In genomic region chr1:24874056-24874455, GRCh38 we compare ENCODE assay signal across 23 cellular contexts. TPM values are rescaled to one million over a fixed set of nuclear protein-coding genes. Genes with fewer than 3 reads are reported as not detected.
A peak's percentile ranks its signal among the peaks of the same experiment; 100 is the strongest.
DNase-seq lines count a peak whose midpoint lies in the region; ATAC-seq and TF ChIP-seq lines count a peak whose summit lies in the region.
"Had no signal": no experiment of that assay in that cellular context is flagged by ENCODE, and none has a peak within 500 bp of the region (broad histone marks: within the 10 kb centered on the region; RNA-seq: fewer than 3 reads in every experiment).

No MANE protein-coding gene starts in this region.

- no peak overlapping the region for H3K4me3 ChIP-seq in RWPE2 (ENCODE audit: severe bottlenecking)
- no peak overlapping the region for H3K4me3 ChIP-seq in colonic mucosa
- no peak overlapping the region for H3K4me3 ChIP-seq in lower lobe of right lung
- H3K4me3 ChIP-seq in neuronal stem cell (ENCODE audit: low read length in 2 of 2): no peak overlapping the region
- H3K4me3 ChIP-seq: A549; BLaER1 treated with 17β-estradiol and CSF1 and Interleukin-3, amounts not matched to agents 10 nM and 100 nM; GM12878; GM23338 had no signal

- H3K27ac ChIP-seq in RWPE2 (ENCODE audit: poor library complexity, severe bottlenecking): no peak overlapping the region
- H3K27ac ChIP-seq in colonic mucosa: no peak overlapping the region
- H3K27ac ChIP-seq in lower lobe of right lung: no peak overlapping the region
- H3K27ac ChIP-seq in neuronal stem cell (replicated peaks; ENCODE audit: low read length): no peak overlapping the region
- H3K27ac ChIP-seq: A549; BLaER1 treated with 17β-estradiol and CSF1 and Interleukin-3, amounts not matched to agents 10 nM and 100 nM had no signal

- H3K14ac ChIP-seq in neuronal stem cell (ENCODE audit: low read length): no peak overlapping the region

- H3K9ac ChIP-seq in colonic mucosa (ENCODE audit: low read depth in 2 of 2, low read length in 2 of 2): no peak overlapping the region
- H3K9ac ChIP-seq in neuronal stem cell (ENCODE audit: low read depth, low read length, poor library complexity): no peak overlapping the region
- H3K9ac ChIP-seq: BLaER1 treated with 17β-estradiol and CSF1 and Interleukin-3, amounts not matched to agents 10 nM and 100 nM had no signal

- no peak overlapping the region for H4K8ac ChIP-seq in neuronal stem cell (ENCODE audit: low read depth, low read length)

- no peak overlapping the region for H2BK120ac ChIP-seq in neuronal stem cell (ENCODE audit: low read depth, low read length)

- no peak overlapping the region for H2BK15ac ChIP-seq in neuronal stem cell (ENCODE audit: low read length)

- H3K27me3 ChIP-seq in RWPE2 (ENCODE audit: insufficient read depth, poor library complexity, severe bottlenecking) (no peaks in the 10 kb centered on the region), colonic mucosa (no peaks in the 10 kb centered on the region), lower lobe of right lung (ENCODE audit: low read depth) (peaks cover 9% of the 10 kb centered on the region), neuronal stem cell (ENCODE audit: control insufficient read depth in 3 of 3, insufficient read depth in 3 of 3, low read depth in 1 of 3, low read length in 3 of 3) (peaks cover 0 to 13% (median 0%) of the 10 kb centered on the region in 3 experiments)
- H3K27me3 ChIP-seq: BE2C had no signal

- no peak overlapping the region for H3K4ac ChIP-seq in neuronal stem cell (ENCODE audit: low read length)

- no CpG with 5 or more reads among the region's 7 CpGs for WGBS in neuronal stem cell (ENCODE audit: extremely low coverage in 2 of 2, insufficient read length in 2 of 2, insufficient replicate concordance in 1 of 2), 2 donors

- no peak overlapping the region for H3K4me2 ChIP-seq in neuronal stem cell (ENCODE audit: insufficient read depth, low read length, poor library complexity, severe bottlenecking)
- H3K4me2 ChIP-seq: A549; BLaER1 treated with 17β-estradiol and CSF1 and Interleukin-3, amounts not matched to agents 10 nM and 100 nM; GM23338 had no signal

- no peaks in the 10 kb centered on the region for H3K79me1 ChIP-seq in neuronal stem cell (ENCODE audit: low read depth, low read length)

- no peak overlapping the region for H2AK5ac ChIP-seq in neuronal stem cell (ENCODE audit: low read depth, low read length)

- H4K91ac ChIP-seq in neuronal stem cell (ENCODE audit: low read depth, low read length, poor library complexity): no peak overlapping the region

- H3K4me1 ChIP-seq in RWPE2 (ENCODE audit: insufficient read depth, poor library complexity, severe bottlenecking) (no peaks in the 10 kb centered on the region), colonic mucosa (no peaks in the 10 kb centered on the region), lower lobe of right lung (peaks cover 13% of the 10 kb centered on the region), neuronal stem cell (ENCODE audit: control insufficient read depth in 2 of 2, insufficient read depth in 1 of 2, low read depth in 1 of 2, low read length in 2 of 2) (peaks cover 0 to 6% of the 10 kb centered on the region in 2 donors)
- H3K4me1 ChIP-seq: A549, BE2C had no signal

- ATAC-seq in RWPE2 (ENCODE audit: low read depth): no peak
- ATAC-seq in lower lobe of right lung: peak; percentile 71 to 87
- no peak for ATAC-seq in HG02840 (IDR thresholded peaks at IDR 0.05; ENCODE audit: low FRiP score, unreplicated experiment)
- ATAC-seq: A549, GM12878, HCT116 had no signal

- H3K36me3 ChIP-seq in RWPE2 (ENCODE audit: low read depth) (no peaks in the 10 kb centered on the region), colonic mucosa (no peaks in the 10 kb centered on the region), lower lobe of right lung (no peaks in the 10 kb centered on the region), neuronal stem cell (replicated peaks in 1 of 2; ENCODE audit: control insufficient read depth in 2 of 2, insufficient read depth in 2 of 2, low read length in 2 of 2) (no peaks in the 10 kb centered on the region)
- H3K36me3 ChIP-seq: BE2C; BLaER1 treated with 17β-estradiol and CSF1 and Interleukin-3, amounts not matched to agents 10 nM and 100 nM had no signal

- no peak overlapping the region for H2AFZ ChIP-seq in neuronal stem cell (ENCODE audit: low read length)

- TF ChIP-seq CTCF in RWPE2 (IDR thresholded peaks at IDR 0.05; ENCODE audit: poor library complexity, severe bottlenecking) (no peak), colonic mucosa (IDR thresholded peaks at IDR 0.05) (no peak), lower lobe of right lung (IDR thresholded peaks at IDR 0.05) (no peak)

- H3K23ac ChIP-seq in neuronal stem cell (ENCODE audit: low read depth, low read length, poor library complexity): no peak overlapping the region

- H3K9me3 ChIP-seq in RWPE2 (ENCODE audit: severe bottlenecking): no peaks in the 10 kb centered on the region
- H3K9me3 ChIP-seq in colonic mucosa: no peaks in the 10 kb centered on the region
- no peaks in the 10 kb centered on the region for H3K9me3 ChIP-seq in lower lobe of right lung
- no peaks in the 10 kb centered on the region for H3K9me3 ChIP-seq in neuronal stem cell (replicated peaks in 1 of 2; ENCODE audit: control insufficient read depth in 2 of 2, insufficient read depth in 1 of 2, low read depth in 1 of 2, low read length in 2 of 2)
- H3K9me3 ChIP-seq: A549; BE2C; BLaER1 treated with 17β-estradiol and CSF1 and Interleukin-3, amounts not matched to agents 10 nM and 100 nM had no signal

- H2BK12ac ChIP-seq in neuronal stem cell (ENCODE audit: low read length): no peak overlapping the region

- H3K18ac ChIP-seq in neuronal stem cell (ENCODE audit: low read length): no peak overlapping the region

- intact Hi-C loops in colonic mucosa (cut with DNase I): no loop called here
- intact Hi-C loops in lower lobe of right lung (cut with DNase I): no loop called here

- H2BK5ac ChIP-seq in neuronal stem cell (ENCODE audit: low read length): no peak overlapping the region

- DNase-seq in RWPE2 (ENCODE audit: low spot score): peak; percentile 2
- DNase-seq in colonic mucosa: peak; percentile 5
- DNase-seq in lower lobe of right lung: peak; percentile 46
- DNase-seq in stimulated activated CD8-positive, alpha-beta memory T cell treated with anti-CD3 and anti-CD28 coated beads, Interleukin-4, amount 100 ng/mL, for 48 hours: peak; percentile 12
- no peak for DNase-seq in neuronal stem cell (ENCODE audit: low spot score)
- no peak for DNase-seq in NCI-H2196 treated with DMSO at 0.1 percent for 48 hours (lab: John Stamatoyannopoulos, UW; ENCODE audit: unreplicated experiment)
- DNase-seq: 8988T; ACHN; AML-193; BE2C; CD4-positive, alpha-beta T cell; CD8-positive, alpha-beta memory T cell; DMS 273 treated with DMSO at 0.1 percent for 48 hours; DMS79; EL; GDM1; H9 had no signal

RNA-seq across cellular contexts. Expression of gene RUNX3, which starts 56.0 kb away (rescaled TPM):
- 1 to 10 TPM; 1.6 to 3.2 TPM for total RNA-seq in colonic mucosa
- 13.1 TPM for total RNA-seq in lower lobe of right lung
- 0.15 TPM for polyA plus RNA-seq in neuronal stem cell (2013, experiment 1 of 2)
- polyA plus RNA-seq in neuronal stem cell (2013, experiment 2 of 2): 0.25 TPM

Comparison
In these comparisons a context has a peak if more than half of its experiments do, and no peak if none do; other contexts are left out.
1. ATAC-seq: peak in lower lobe of right lung (2 of 2); none in RWPE2 (single experiment) and HG02840 (single experiment).
2. DNase-seq: peak in RWPE2 (single experiment), colonic mucosa (single experiment), lower lobe of right lung (single experiment) and stimulated activated CD8-positive, alpha-beta memory T cell treated with anti-CD3 and anti-CD28 coated beads, Interleukin-4, amount 100 ng/mL, for 48 hours (single experiment); none in neuronal stem cell (single experiment) and NCI-H2196 treated with DMSO at 0.1 percent for 48 hours (single experiment).